10 cellular contexts compared by ENCODE assay signal in the genomic region with DNA sequence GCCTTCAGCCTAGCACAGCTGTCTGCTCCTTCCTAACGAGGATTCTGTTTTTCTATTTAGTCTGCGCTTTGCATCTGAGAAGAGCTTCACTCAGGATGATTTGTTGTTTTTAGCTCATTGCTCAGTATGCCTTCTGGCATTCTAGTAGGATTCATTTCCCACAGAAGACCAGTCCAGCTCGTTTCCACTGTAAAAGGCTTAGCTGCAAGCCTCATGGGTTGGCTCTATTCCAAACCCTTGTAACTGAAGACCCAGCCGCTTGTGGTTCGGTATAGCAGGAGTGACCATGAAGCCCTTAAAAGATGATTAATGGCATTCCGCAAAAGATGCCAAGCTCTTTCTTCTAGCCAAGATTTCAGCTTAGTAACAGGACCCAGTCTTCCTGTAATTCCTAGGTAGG. TPM values are rescaled to one million over a fixed set of nuclear protein-coding genes. Genes with fewer than 3 reads are reported as not detected.
DNase-seq lines count a peak whose midpoint lies in the region; ATAC-seq and TF ChIP-seq lines count a peak whose summit lies in the region.
"Had no signal": no experiment of that assay in that cellular context is flagged by ENCODE, and none has a peak within 500 bp of the region (broad histone marks: within the 10 kb centered on the region; RNA-seq: fewer than 3 reads in every experiment).

No MANE protein-coding gene starts in this region.

- H3K9me3 ChIP-seq in neural progenitor cell (ENCODE audit: low read depth) (no peaks in the 10 kb centered on the region), aorta (ENCODE audit: control insufficient read depth, low read length) (no peaks in the 10 kb centered on the region)
- H3K9me3 ChIP-seq: thoracic aorta had no signal

- POLR2A ChIA-PET in activated CD4-positive, alpha-beta memory T cell treated with anti-CD3 and anti-CD28 coated beads, Interleukin-2, amount 10 ng/mL, durations not matched to agents 7 days and 5 days (lab: Charles Lee), result no interaction called here

- no peaks in the 10 kb centered on the region for H3K36me3 Mint-ChIP-seq in neural progenitor cell
- H3K36me3 Mint-ChIP-seq in activated CD4-positive, alpha-beta memory T cell treated with anti-CD3 and anti-CD28 coated beads, Interleukin-2, amount 10 ng/mL, durations not matched to agents 7 days and 5 days (ENCODE audit: low read depth), result no peaks in the 10 kb centered on the region

- TF ChIP-seq CTCF in cardiac fibroblast (IDR thresholded peaks at IDR 0.05; ENCODE audit: low read depth, low read length), result no peak
- no peak for TF ChIP-seq CTCF in neural progenitor cell (IDR thresholded peaks at IDR 0.05)

- WGBS in aorta, 2 donors, result 3 to 7% methylated on average over 6 of the region's 6 CpGs

- H3K9ac ChIP-seq in neural progenitor cell, result no peak overlapping the region

- H3K4me2 ChIP-seq in neural progenitor cell, result no peak overlapping the region

- ATAC-seq in aorta (ENCODE audit: low FRiP score) (no peak), GM19397 (IDR thresholded peaks at IDR 0.05; ENCODE audit: unreplicated experiment) (no peak)

- H3K27me3 Mint-ChIP-seq in neural progenitor cell (ENCODE audit: insufficient read depth, low read depth), result no peaks in the 10 kb centered on the region
- H3K27me3 Mint-ChIP-seq in activated CD4-positive, alpha-beta memory T cell treated with anti-CD3 and anti-CD28 coated beads, Interleukin-2, amount 10 ng/mL, durations not matched to agents 7 days and 5 days, result peaks cover 6% of the 10 kb centered on the region

- CTCF ChIA-PET in activated CD4-positive, alpha-beta memory T cell treated with anti-CD3 and anti-CD28 coated beads, Interleukin-2, amount 10 ng/mL, durations not matched to agents 7 days and 5 days (lab: Charles Lee), result interaction anchor here (0.9 kb wide), 1 partner anchor 9 kb away, joined by 4 read pairs; no protein-coding TSS in a partner anchor

- H3K36me3 ChIP-seq in neural progenitor cell (no peaks in the 10 kb centered on the region), aorta (ENCODE audit: control insufficient read depth in 1 of 2, insufficient read depth in 2 of 2, low read length in 1 of 2) (no peaks in the 10 kb centered on the region)
- H3K36me3 ChIP-seq: thoracic aorta had no signal

- H3K27me3 ChIP-seq in neural progenitor cell (no peaks in the 10 kb centered on the region), aorta (ENCODE audit: control insufficient read depth in 1 of 2, insufficient read depth in 2 of 2, low read length in 1 of 2) (peaks cover 3% of the 10 kb centered on the region in 2 donors)

- no peaks in the 10 kb centered on the region for H3K9me3 Mint-ChIP-seq in neural progenitor cell
- no peaks in the 10 kb centered on the region for H3K9me3 Mint-ChIP-seq in activated CD4-positive, alpha-beta memory T cell treated with anti-CD3 and anti-CD28 coated beads, Interleukin-2, amount 10 ng/mL, durations not matched to agents 7 days and 5 days

- intact Hi-C loops in aorta (cut with DNase I), result no loop called here

- H3K27ac Mint-ChIP-seq in neural progenitor cell, result no peak overlapping the region
- no peak overlapping the region for H3K27ac Mint-ChIP-seq in activated CD4-positive, alpha-beta memory T cell treated with anti-CD3 and anti-CD28 coated beads, Interleukin-2, amount 10 ng/mL, durations not matched to agents 7 days and 5 days

- H3K4me3 ChIP-seq in cardiac fibroblast (replicated peaks in 1 of 2; ENCODE audit: low read depth in 2 of 2, low read length in 2 of 2) (no peak overlapping the region), neural progenitor cell (no peak overlapping the region), aorta (ENCODE audit: low read length in 2 of 2) (no peak overlapping the region)
- H3K4me3 ChIP-seq: thoracic aorta had no signal

- H3K79me2 ChIP-seq in neural progenitor cell (ENCODE audit: low read depth), result no peaks in the 10 kb centered on the region

- peak; percentile 61 for DNase-seq in ELF-1 (ENCODE audit: low read depth, low spot score)
- peak; percentile 47 for DNase-seq in NCI-H345 (lab: John Stamatoyannopoulos, UW)
- DNase-seq in cardiac fibroblast (ENCODE audit: low read depth in 2 of 2), result peak; percentile 93
- DNase-seq in neural progenitor cell (ENCODE audit: low spot score), result peak; percentile 8
- DNase-seq in activated CD8-positive, alpha-beta memory T cell treated with anti-CD3 and anti-CD28 coated beads, Interleukin-2, amount 50 U/mL, for 4 hours, result no peak
- DNase-seq in aorta, result no peak
- DNase-seq in activated CD4-positive, alpha-beta memory T cell treated with anti-CD3 and anti-CD28 coated beads, Interleukin-2, amount 10 ng/mL, durations not matched to agents 7 days and 5 days, result no peak

- peaks cover 5% of the 10 kb centered on the region for H3F3A ChIP-seq in neural progenitor cell (ENCODE audit: low read depth)

- peaks cover 8% of the 10 kb centered on the region for H3K4me1 ChIP-seq in neural progenitor cell
- H3K4me1 ChIP-seq in aorta (ENCODE audit: control insufficient read depth in 1 of 2, insufficient read depth in 2 of 2, low read length in 2 of 2), result no peaks in the 10 kb centered on the region

- H3K4me3 Mint-ChIP-seq in neural progenitor cell, result no peak overlapping the region
- no peak overlapping the region for H3K4me3 Mint-ChIP-seq in activated CD4-positive, alpha-beta memory T cell treated with anti-CD3 and anti-CD28 coated beads, Interleukin-2, amount 10 ng/mL, durations not matched to agents 7 days and 5 days

- H3K27ac ChIP-seq in neural progenitor cell, result no peak overlapping the region
- H3K27ac ChIP-seq in aorta (ENCODE audit: low read depth in 1 of 2, low read length in 2 of 2), result no peak overlapping the region
- H3K27ac ChIP-seq: thoracic aorta had no signal

- H2AFZ ChIP-seq in neural progenitor cell (replicated peaks), result peak overlapping the region; percentile 59

- H4K20me1 ChIP-seq in neural progenitor cell (ENCODE audit: low read depth), result no peaks in the 10 kb centered on the region

- H3K4me1 Mint-ChIP-seq in neural progenitor cell, result no peaks in the 10 kb centered on the region
- no peaks in the 10 kb centered on the region for H3K4me1 Mint-ChIP-seq in activated CD4-positive, alpha-beta memory T cell treated with anti-CD3 and anti-CD28 coated beads, Interleukin-2, amount 10 ng/mL, durations not matched to agents 7 days and 5 days

RNA-seq across cellular contexts. Expression of a gene that starts 7.2 kb away (rescaled TPM):
- not detected in 2 replicates for total RNA-seq in neural progenitor cell (ENCODE audit: low replicate concordance)
- not detected for total RNA-seq in aorta
- not detected for polyA plus RNA-seq in aorta
- total RNA-seq in activated CD4-positive, alpha-beta memory T cell treated with anti-CD3 and anti-CD28 coated beads, Interleukin-2, amount 10 ng/mL, durations not matched to agents 7 days and 5 days, result not detected
- total RNA-seq: T-helper 1 cell treated with Interleukin-12 subunit alpha and Interleukin-12 subunit beta and Interleukin-4 antibody, amounts not matched to agents 30 ng/mL and 1 ng/mL, for 36 hours; thoracic aorta had no signal

Comparison
In these comparisons a context has a peak if more than half of its experiments do, and no peak if none do; other contexts are left out.
1. DNase-seq: peak in ELF-1 (single experiment), NCI-H345 (single experiment), cardiac fibroblast (2 of 2) and neural progenitor cell (single experiment); none in activated CD8-positive, alpha-beta memory T cell treated with anti-CD3 and anti-CD28 coated beads, Interleukin-2, amount 50 U/mL, for 4 hours (single experiment), aorta (0 of 2) and activated CD4-positive, alpha-beta memory T cell treated with anti-CD3 and anti-CD28 coated beads, Interleukin-2, amount 10 ng/mL, durations not matched to agents 7 days and 5 days (single experiment).